Comparison of ENCODE assay signal across 1 cellular context in genomic region chr10:32955790-32956189, GRCh38.
TF ChIP-seq lines count a peak whose summit lies in the region.

No MANE protein-coding gene starts in this region.

TF ChIP-seq in HEK293, 187 proteins besides CTCF, POLR2A, EP300 and RAD21 (continued from another document):
- TF ChIP-seq ZNF280D (tag by site-specific recombination; IDR thresholded peaks at IDR 0.05) (no peak), IKZF3 (tag by site-specific recombination; IDR thresholded peaks at IDR 0.05) (no peak)
